24 cellular contexts compared by ENCODE assay signal in genomic region chr7:110944966-110945644, GRCh38.
DNase-seq lines count a peak whose midpoint lies in the region; ATAC-seq, FAIRE-seq and TF ChIP-seq lines count a peak whose summit lies in the region.
"Had no signal": no experiment of that assay in that cellular context is flagged by ENCODE, and none has a peak within 500 bp of the region (broad histone marks: within the 10 kb centered on the region; RNA-seq: fewer than 3 reads in every experiment).

No MANE protein-coding gene starts in this region.

- H2BK15ac ChIP-seq in H1 (ENCODE audit: low read length) = no peak overlapping the region

- H4K5ac ChIP-seq in H1 (ENCODE audit: insufficient read length, low read depth, low read length) = no peak overlapping the region

- no peak overlapping the region for H3K18ac ChIP-seq in H1 (ENCODE audit: extremely low read depth, low read length)

- no peak overlapping the region for H2AK5ac ChIP-seq in H1 (ENCODE audit: low read depth, low read length)

- H3K14ac ChIP-seq in H1 (ENCODE audit: insufficient read length) = no peak overlapping the region

- no peaks in the 10 kb centered on the region for H3K9me3 Mint-ChIP-seq in activated naive CD8-positive, alpha-beta T cell treated with anti-CD3 and anti-CD28 coated beads, Interleukin-2, amount 50 U/mL, for 24 hours
- peaks cover 2% of the 10 kb centered on the region for H3K9me3 Mint-ChIP-seq in activated naive CD8-positive, alpha-beta T cell treated with anti-CD3 and anti-CD28 coated beads for 36 hours
- H3K9me3 Mint-ChIP-seq: activated CD4-positive, alpha-beta memory T cell treated with anti-CD3 and anti-CD28 coated beads for 36 hours; type B pancreatic cell had no signal

- H3K27ac ChIP-seq in H1 (ENCODE audit: low read depth, low read length) (no peak overlapping the region), uterus (no peak overlapping the region)
- H3K27ac ChIP-seq: BLaER1 treated with 17β-estradiol and CSF1 and Interleukin-3, amounts not matched to agents 10 nM and 100 nM; cardiac muscle cell; KMS-11; SJCRH30 had no signal

- no peak for TF ChIP-seq CTCF in H1 (IDR thresholded peaks at IDR 0.05; ENCODE audit: control extremely low read depth in 1 of 3, insufficient read depth in 1 of 3, low read depth in 1 of 3, low read length in 3 of 3)
- no peak for TF ChIP-seq CTCF in uterus (IDR thresholded peaks at IDR 0.05)

- no peak overlapping the region for H3K4me3 Mint-ChIP-seq in activated naive CD8-positive, alpha-beta T cell treated with anti-CD3 and anti-CD28 coated beads, Interleukin-2, amount 50 U/mL, for 24 hours
- no peak overlapping the region for H3K4me3 Mint-ChIP-seq in activated naive CD8-positive, alpha-beta T cell treated with anti-CD3 and anti-CD28 coated beads for 36 hours
- H3K4me3 Mint-ChIP-seq: activated CD4-positive, alpha-beta memory T cell treated with anti-CD3 and anti-CD28 coated beads for 36 hours; dendritic cell treated with granulocyte-macrophage colony-stimulating factor and Interleukin-4, amounts not matched to agents 40 ng/mL and 50 ng/mL, for 4 days; naive thymus-derived CD8-positive, alpha-beta T cell; T-helper 1 cell treated with Interleukin-12 subunit alpha and Interleukin-12 subunit beta and Interleukin-4 antibody, amounts not matched to agents 30 μg/mL and 1 μg/mL, for 36 hours; type B pancreatic cell had no signal

- no peaks in the 10 kb centered on the region for H3K79me1 ChIP-seq in H1 (ENCODE audit: low read depth, low read length)

- DNase-seq in activated naive CD8-positive, alpha-beta T cell treated with anti-CD3 and anti-CD28 coated beads, Interleukin-2, amount 50 U/mL, for 24 hours = peak; percentile 13
- DNase-seq in activated naive CD8-positive, alpha-beta T cell treated with anti-CD3 and anti-CD28 coated beads for 36 hours = no peak
- DNase-seq in NCI-H82 (lab: John Stamatoyannopoulos, UW) (peak; percentile 57), H1 (ENCODE audit: low read depth in 1 of 2, low spot score in 2 of 2) (no peak), AML-193 (lab: John Stamatoyannopoulos, UW) (no peak), NCI-H1417 (lab: John Stamatoyannopoulos, UW) (no peak), uterus (no peak)
- DNase-seq: activated CD4-positive, alpha-beta memory T cell treated with anti-CD3 and anti-CD28 coated beads for 36 hours; activated T-cell treated with anti-CD3 and anti-CD28 coated beads for 4 hours; amniotic stem cell; Calu3; HCEC 1CT; naive thymus-derived CD8-positive, alpha-beta T cell; NCI-H187 treated with DMSO at 0.1 percent for 48 hours; retina had no signal

- peak; percentile 88 for FAIRE-seq in H1 (lab: Jason Lieb, UNC)

- H2AFZ ChIP-seq in H1 (ENCODE audit: low read length) = no peak overlapping the region

- POLR2A ChIA-PET in H1 (lab: Charles Lee; ENCODE audit: partially characterized antibody) = no interaction called here

- H3K27me3 ChIP-seq in H1 (replicated peaks in 1 of 4; ENCODE audit: control insufficient read depth in 3 of 4, extremely low read depth in 1 of 4, insufficient read depth in 3 of 4, low read length in 3 of 4) (peaks cover 0 to 1% (median 0%) of the 10 kb centered on the region in 4 experiments; a peak in 1 of 7 replicates), uterus (no peaks in the 10 kb centered on the region)
- H3K27me3 ChIP-seq: BLaER1 treated with 17β-estradiol and CSF1 and Interleukin-3, amounts not matched to agents 10 nM and 100 nM; cardiac muscle cell; SJCRH30 had no signal

- H3K36me3 ChIP-seq in H1 (ENCODE audit: control insufficient read depth in 2 of 4, insufficient read depth in 4 of 4, low read length in 3 of 4) (no peaks in the 10 kb centered on the region), uterus (no peaks in the 10 kb centered on the region)
- H3K36me3 ChIP-seq: BLaER1 treated with 17β-estradiol and CSF1 and Interleukin-3, amounts not matched to agents 10 nM and 100 nM; cardiac muscle cell; SJCRH30 had no signal

- H4K8ac ChIP-seq in H1 (ENCODE audit: extremely low read depth, insufficient read depth, low read length) = no peak overlapping the region

- CTCF ChIA-PET in H1 (lab: Charles Lee; ENCODE audit: partially characterized antibody) = no interaction called here

- no peaks in the 10 kb centered on the region for H3K27me3 Mint-ChIP-seq in activated naive CD8-positive, alpha-beta T cell treated with anti-CD3 and anti-CD28 coated beads, Interleukin-2, amount 50 U/mL, for 24 hours
- H3K27me3 Mint-ChIP-seq in activated naive CD8-positive, alpha-beta T cell treated with anti-CD3 and anti-CD28 coated beads for 36 hours = no peaks in the 10 kb centered on the region
- H3K27me3 Mint-ChIP-seq: activated CD4-positive, alpha-beta memory T cell treated with anti-CD3 and anti-CD28 coated beads for 36 hours; dendritic cell treated with granulocyte-macrophage colony-stimulating factor and Interleukin-4, amounts not matched to agents 40 ng/mL and 50 ng/mL, for 4 days; naive thymus-derived CD8-positive, alpha-beta T cell; type B pancreatic cell had no signal

- peak overlapping the region; percentile 76; the same call in 1 of the 2 replicates for H2BK5ac ChIP-seq in H1 (ENCODE audit: low read depth, low read length)

- H3K4me2 ChIP-seq in H1 (ENCODE audit: insufficient read depth in 1 of 2, low read depth in 2 of 2, low read length in 2 of 2) = peak overlapping the region in 1 of 2 experiments; percentile 26; a peak in 1 of 4 replicates
- H3K4me2 ChIP-seq: BLaER1 treated with 17β-estradiol and CSF1 and Interleukin-3, amounts not matched to agents 10 nM and 100 nM; KMS-11 had no signal

- peak overlapping the region; percentile 35 for H3K27ac Mint-ChIP-seq in activated naive CD8-positive, alpha-beta T cell treated with anti-CD3 and anti-CD28 coated beads, Interleukin-2, amount 50 U/mL, for 24 hours
- H3K27ac Mint-ChIP-seq in activated naive CD8-positive, alpha-beta T cell treated with anti-CD3 and anti-CD28 coated beads for 36 hours = no peak overlapping the region
- H3K27ac Mint-ChIP-seq: activated CD4-positive, alpha-beta memory T cell treated with anti-CD3 and anti-CD28 coated beads for 36 hours; dendritic cell treated with granulocyte-macrophage colony-stimulating factor and Interleukin-4, amounts not matched to agents 40 ng/mL and 50 ng/mL, for 4 days; naive thymus-derived CD8-positive, alpha-beta T cell; T-helper 1 cell treated with Interleukin-12 subunit alpha and Interleukin-12 subunit beta and Interleukin-4 antibody, amounts not matched to agents 30 μg/mL and 1 μg/mL, for 36 hours; type B pancreatic cell had no signal

- H2BK12ac ChIP-seq in H1 (ENCODE audit: low read depth, low read length) = 0 out of 2 replicates have a peak overlapping the region, but pooled peaks have one; percentile 65

- H3K9ac ChIP-seq in H1 (replicated peaks in 1 of 4; ENCODE audit: extremely low read depth in 1 of 4, low read depth in 3 of 4, low read length in 3 of 4) = no peak overlapping the region
- H3K9ac ChIP-seq: BLaER1 treated with 17β-estradiol and CSF1 and Interleukin-3, amounts not matched to agents 10 nM and 100 nM; KMS-11 had no signal

- no peaks in the 10 kb centered on the region for H3K23me2 ChIP-seq in H1 (ENCODE audit: low read depth, low read length)

- no peaks in the 10 kb centered on the region for H3K79me2 ChIP-seq in H1 (ENCODE audit: control insufficient read depth in 1 of 2, insufficient read depth in 2 of 2, low read length in 2 of 2)

- ATAC-seq in activated naive CD8-positive, alpha-beta T cell treated with anti-CD3 and anti-CD28 coated beads, Interleukin-2, amount 50 U/mL, for 24 hours = peak; percentile 98
- no peak for ATAC-seq in GM18498 (IDR thresholded peaks at IDR 0.05; ENCODE audit: unreplicated experiment)
- ATAC-seq: naive thymus-derived CD8-positive, alpha-beta T cell; Panc1 had no signal

- no peaks in the 10 kb centered on the region; a peak in 1 of 4 replicates for H3K9me3 ChIP-seq in H1 (ENCODE audit: insufficient read depth in 2 of 2, low read depth in 1 of 2, low read length in 1 of 2)
- H3K9me3 ChIP-seq in uterus = no peaks in the 10 kb centered on the region
- H3K9me3 ChIP-seq: BLaER1 treated with 17β-estradiol and CSF1 and Interleukin-3, amounts not matched to agents 10 nM and 100 nM; SJCRH30 had no signal

- H2BK120ac ChIP-seq in H1 (replicated peaks; ENCODE audit: low read depth, low read length) = no peak overlapping the region

- H3K36me3 Mint-ChIP-seq in activated naive CD8-positive, alpha-beta T cell treated with anti-CD3 and anti-CD28 coated beads, Interleukin-2, amount 50 U/mL, for 24 hours (ENCODE audit: low read depth) = no peaks in the 10 kb centered on the region
- no peaks in the 10 kb centered on the region for H3K36me3 Mint-ChIP-seq in activated naive CD8-positive, alpha-beta T cell treated with anti-CD3 and anti-CD28 coated beads for 36 hours
- H3K36me3 Mint-ChIP-seq: activated CD4-positive, alpha-beta memory T cell treated with anti-CD3 and anti-CD28 coated beads for 36 hours; type B pancreatic cell had no signal

- intact Hi-C loops in uterus (cut with DNase I; ENCODE audit: low total_unique reads) = no loop called here

- no peaks in the 10 kb centered on the region for H4K20me1 ChIP-seq in H1 (replicated peaks in 1 of 2; ENCODE audit: control insufficient read depth in 1 of 2, insufficient read depth in 2 of 2, low read length in 2 of 2)
- H4K20me1 ChIP-seq: BLaER1 treated with 17β-estradiol and CSF1 and Interleukin-3, amounts not matched to agents 10 nM and 100 nM had no signal

- TF ChIP-seq RAD21 in H1 (IDR thresholded peaks at IDR 0.05 in 1 of 2, conservative IDR thresholded peaks at IDR 0.05 in 1 of 2; ENCODE audit: low read depth in 2 of 2, low read length in 2 of 2) = no peak

- peak overlapping the region; percentile 58 for H3K4ac ChIP-seq in H1 (replicated peaks; ENCODE audit: insufficient read length, low read depth, low read length)

- H3K4me1 ChIP-seq in H1 (replicated peaks in 1 of 4; ENCODE audit: control insufficient read depth in 3 of 4, insufficient read depth in 4 of 4, low read length in 3 of 4) = peaks cover 0 to 8% (median 4%) of the 10 kb centered on the region in 4 experiments; a peak in 5 of 7 replicates
- no peaks in the 10 kb centered on the region for H3K4me1 ChIP-seq in uterus
- H3K4me1 ChIP-seq: SJCRH30 had no signal

- TF ChIP-seq POLR2A in H1 (IDR thresholded peaks at IDR 0.05; ENCODE audit: control extremely low read depth in 1 of 2, low read depth in 2 of 2, low read length in 2 of 2) = no peak
- no peak for TF ChIP-seq POLR2A in uterus (IDR thresholded peaks at IDR 0.05)

- WGBS in H1 (ENCODE audit: extremely low coverage in 1 of 2, insufficient coverage in 1 of 2, insufficient read length in 1 of 2, insufficient replicate concordance in 2 of 2, low coverage in 1 of 2, low lambda C conversion rate in 2 of 2, missing lambda C conversion rate in 1 of 2), 2 experiments = 35% methylated on average over 9 of the region's 9 CpGs; no CpG with 5 or more reads in 1 of the 2 experiments

- TF ChIP-seq EP300 in H1 (IDR thresholded peaks at IDR 0.05; ENCODE audit: borderline replicate concordance in 1 of 2, low read depth in 2 of 2, low read length in 2 of 2) = no peak

- H3K4me3 ChIP-seq in H1 (ENCODE audit: extremely low read depth in 1 of 4, insufficient read depth in 2 of 4, low read depth in 3 of 4, low read length in 4 of 4) = no peak overlapping the region
- H3K4me3 ChIP-seq in uterus = no peak overlapping the region
- H3K4me3 ChIP-seq: BLaER1 treated with 17β-estradiol and CSF1 and Interleukin-3, amounts not matched to agents 10 nM and 100 nM; cardiac muscle cell; SJCRH30 had no signal

- H3K23ac ChIP-seq in H1 (ENCODE audit: insufficient read length) = no peak overlapping the region

- H3K56ac ChIP-seq in H1 (replicated peaks; ENCODE audit: insufficient read length, low read depth, low read length) = no peak overlapping the region

- 0 out of 2 replicates have a peak overlapping the region, but pooled peaks have one; percentile 34 for H2BK20ac ChIP-seq in H1 (ENCODE audit: low read length)

- no peak overlapping the region for H4K91ac ChIP-seq in H1 (replicated peaks; ENCODE audit: insufficient read length, low read length)

- H3K4me1 Mint-ChIP-seq in activated naive CD8-positive, alpha-beta T cell treated with anti-CD3 and anti-CD28 coated beads, Interleukin-2, amount 50 U/mL, for 24 hours = peaks cover 21% of the 10 kb centered on the region
- H3K4me1 Mint-ChIP-seq in activated naive CD8-positive, alpha-beta T cell treated with anti-CD3 and anti-CD28 coated beads for 36 hours = peaks cover 21% of the 10 kb centered on the region

Comparison
In these comparisons a context has a peak if more than half of its experiments do, and no peak if none do; other contexts are left out.
1. DNase-seq: peak in activated naive CD8-positive, alpha-beta T cell treated with anti-CD3 and anti-CD28 coated beads, Interleukin-2, amount 50 U/mL, for 24 hours (single experiment) and NCI-H82 (single experiment); none in activated naive CD8-positive, alpha-beta T cell treated with anti-CD3 and anti-CD28 coated beads for 36 hours (single experiment), H1 (0 of 2), AML-193 (0 of 2), NCI-H1417 (0 of 3) and uterus (0 of 2).